ENCODE assay signal across 7 cellular contexts in genomic region chr1:155226910-155227260, GRCh38. TPM values are rescaled to one million over a fixed set of nuclear protein-coding genes. Genes with fewer than 3 reads are reported as not detected.
A peak's percentile ranks its signal among the peaks of the same experiment; 100 is the strongest.
DNase-seq lines count a peak whose midpoint lies in the region; ATAC-seq and TF ChIP-seq lines count a peak whose summit lies in the region.

No MANE protein-coding gene starts in this region.

- no peaks in the 10 kb centered on the region for H3K9me3 ChIP-seq in IMR-90 (ENCODE audit: control insufficient read depth, insufficient read depth, low read length)
- H3K9me3 ChIP-seq in right lobe of liver: no peaks in the 10 kb centered on the region

- H3K56ac ChIP-seq in IMR-90 (ENCODE audit: extremely low read depth, insufficient read depth, low read length): peak overlapping the region; percentile 89

- TF ChIP-seq POLR2A in IMR-90 (IDR thresholded peaks at IDR 0.05; ENCODE audit: low read depth, low read length): no peak
- no peak for TF ChIP-seq POLR2A in right lobe of liver (IDR thresholded peaks at IDR 0.05)

- WGBS in IMR-90 (ENCODE audit: extremely low coverage in 2 of 2, insufficient read length in 1 of 2), 2 experiments: 0% methylated on average over 9 of the region's 19 CpGs; no CpG with 5 or more reads in 1 of the 2 experiments
- WGBS in right lobe of liver (ENCODE audit: insufficient coverage, low coverage, low lambda C conversion rate, missing lambda C conversion rate): 0% methylated on average over 19 of the region's 19 CpGs

- peaks cover 18 to 40% of the 10 kb centered on the region in 2 experiments for H3K79me1 ChIP-seq in IMR-90 (ENCODE audit: low read depth in 1 of 2, low read length in 2 of 2)

- POLR2A ChIA-PET in IMR-90 (lab: Charles Lee; ENCODE audit: unreplicated experiment): no interaction called here

- peak overlapping the region; percentile 33; the same call in 1 of the 3 replicates for H2BK15ac ChIP-seq in IMR-90 (ENCODE audit: low read depth, low read length)

- peaks cover 44% of the 10 kb centered on the region for H3K4me1 Mint-ChIP-seq in stimulated activated memory B cell treated with anti-CD40 and anti-IgM and Interleukin-4, amounts not matched to agents 10 μg/mL and 1 μg/mL and 100 μg/mL, for 72 hours

- peaks cover 3% of the 10 kb centered on the region; the same call in 1 of the 2 replicates for H4K20me1 ChIP-seq in IMR-90 (ENCODE audit: insufficient read depth, low read length)

- H3K36me3 Mint-ChIP-seq in stimulated activated memory B cell treated with anti-CD40 and anti-IgM and Interleukin-4, amounts not matched to agents 10 μg/mL and 1 μg/mL and 100 μg/mL, for 72 hours: no peaks in the 10 kb centered on the region

- H3K4me1 ChIP-seq in IMR-90 (ENCODE audit: control insufficient read depth, insufficient read depth, low read length): peaks cover 19% of the 10 kb centered on the region
- peaks cover 0 to 8% (median 0%) of the 10 kb centered on the region in 4 donors for H3K4me1 ChIP-seq in right lobe of liver

- H3K9me1 ChIP-seq in IMR-90 (ENCODE audit: insufficient read depth, low read length): peaks cover 17% of the 10 kb centered on the region

- H2AK5ac ChIP-seq in IMR-90 (ENCODE audit: low read depth, low read length): peak overlapping the region; percentile 68

- TF ChIP-seq CTCF in IMR-90 (conservative IDR thresholded peaks at IDR 0.05; ENCODE audit: low read depth, low read length): no peak
- TF ChIP-seq CTCF in coronary artery (IDR thresholded peaks at IDR 0.05): peak; percentile 10
- no peak for TF ChIP-seq CTCF in right lobe of liver (IDR thresholded peaks at IDR 0.05)

- dilution Hi-C loops in IMR-90 (cut with HindIII; ENCODE audit: low sequenced_read_pairs, unreplicated experiment): no loop called here

- TF ChIP-seq RAD21 in IMR-90 (IDR thresholded peaks at IDR 0.05; ENCODE audit: low read length): no peak

- no peak overlapping the region for H2BK20ac ChIP-seq in IMR-90 (ENCODE audit: low read depth, low read length)

- peak overlapping the region; percentile 96 for H3K23ac ChIP-seq in IMR-90 (ENCODE audit: low read depth, low read length)

- intact Hi-C loops in IMR-90 (cut with micrococcal nuclease): loop anchor here (1.0 kb wide), 2 partner anchors 20 to 51 kb away; partner anchors contain the start of gene THBS3
- intact Hi-C loops in right lobe of liver (cut with DNase I): no loop called here

- peak overlapping the region; percentile 2; the same call in 1 of the 2 replicates for H4K5ac ChIP-seq in IMR-90 (ENCODE audit: low read depth, low read length)

- peak overlapping the region; percentile 45 for H2BK120ac ChIP-seq in IMR-90 (ENCODE audit: low read depth, low read length)

- H3K27me3 ChIP-seq in IMR-90 (ENCODE audit: control insufficient read depth, insufficient read depth, low read length) (no peaks in the 10 kb centered on the region), right lobe of liver (no peaks in the 10 kb centered on the region)

- no peaks in the 10 kb centered on the region for H3K9me3 Mint-ChIP-seq in stimulated activated memory B cell treated with anti-CD40 and anti-IgM and Interleukin-4, amounts not matched to agents 10 μg/mL and 1 μg/mL and 100 μg/mL, for 72 hours

- H3K4me2 ChIP-seq in IMR-90 (ENCODE audit: low read depth, low read length): peak overlapping the region; percentile 82

- peak; percentile 37 for DNase-seq in GM03348 (ENCODE audit: low spot score)
- DNase-seq in IMR-90: peak; percentile 38
- DNase-seq in coronary artery (ENCODE audit: low spot score): peak; percentile 81
- peak in 2 of 3 donors; percentile 60 to 73 for DNase-seq in right lobe of liver

- H3K4ac ChIP-seq in IMR-90 (ENCODE audit: low read depth, low read length): peak overlapping the region; percentile 93

- BruUV-seq in IMR-90 (replicated peaks; lab: Mats Ljungman, UMichigan): no TSS peak

- ATAC-seq in IMR-90 (ENCODE audit: low read depth) (peak; percentile 41), SK-N-SH treated with all-trans-retinoic acid at 6 μM for 48 hours (peak; percentile 46), right lobe of liver (peak; percentile 47 to 67 (median 58)), HG02610 (IDR thresholded peaks at IDR 0.05; ENCODE audit: unreplicated experiment) (no peak)
- peak; percentile 49 for ATAC-seq in stimulated activated memory B cell treated with anti-CD40 and anti-IgM and Interleukin-4, amounts not matched to agents 10 μg/mL and 1 μg/mL and 100 μg/mL, for 72 hours

- in situ Hi-C loops in IMR-90 (cut with MboI; ENCODE audit: low sequenced_read_pairs): no loop called here

- H3K27ac ChIP-seq in IMR-90 (ENCODE audit: insufficient read depth, low read length) (peak overlapping the region; percentile 76), coronary artery (peak overlapping the region; percentile 60 to 89), right lobe of liver (peak overlapping the region; percentile 49 to 59 (median 49))

- no peaks in the 10 kb centered on the region for H3K27me3 Mint-ChIP-seq in stimulated activated memory B cell treated with anti-CD40 and anti-IgM and Interleukin-4, amounts not matched to agents 10 μg/mL and 1 μg/mL and 100 μg/mL, for 72 hours

- peak overlapping the region; percentile 85 for H2AFZ ChIP-seq in IMR-90 (replicated peaks; ENCODE audit: low read length, poor library complexity)

- peak overlapping the region; percentile 97 for H2AK9ac ChIP-seq in IMR-90 (replicated peaks; ENCODE audit: low read depth, low read length, poor library complexity)

- H3K27ac Mint-ChIP-seq in stimulated activated memory B cell treated with anti-CD40 and anti-IgM and Interleukin-4, amounts not matched to agents 10 μg/mL and 1 μg/mL and 100 μg/mL, for 72 hours: peak overlapping the region; percentile 79

- peak overlapping the region; percentile 3; the same call in 1 of the 2 replicates for H3K18ac ChIP-seq in IMR-90 (ENCODE audit: low read depth, low read length)

- H2BK5ac ChIP-seq in IMR-90 (ENCODE audit: low read depth, low read length, poor library complexity, severe bottlenecking): peak overlapping the region; percentile 81

- H4K8ac ChIP-seq in IMR-90 (ENCODE audit: low read depth in 2 of 2, low read length in 2 of 2): peak overlapping the region; percentile 70 to 91

- CTCF ChIA-PET in IMR-90 (lab: Yijun Ruan, JAX): interaction anchor here (1.3 to 4.8 kb wide), 3 partner anchors 20 to 33 kb away, joined by 4 to 18 read pairs (median 5); no protein-coding TSS in a partner anchor

- H3K36me3 ChIP-seq in IMR-90 (ENCODE audit: control insufficient read depth, insufficient read depth, low read length): no peaks in the 10 kb centered on the region; the same call in 1 of the 2 replicates
- no peaks in the 10 kb centered on the region for H3K36me3 ChIP-seq in right lobe of liver

- H4K91ac ChIP-seq in IMR-90 (ENCODE audit: insufficient read depth, low read depth, low read length): peak overlapping the region; percentile 85

- H3K4me3 ChIP-seq in IMR-90 (ENCODE audit: insufficient read depth, low read depth, low read length) (peak overlapping the region; percentile 49), coronary artery (peak overlapping the region; percentile 73), right lobe of liver (peak overlapping the region; percentile 52 to 69 (median 62))

- H3K9ac ChIP-seq in IMR-90 (ENCODE audit: low read depth, low read length): peak overlapping the region; percentile 88

- H3K14ac ChIP-seq in IMR-90 (replicated peaks; ENCODE audit: low read depth, low read length): peak overlapping the region; percentile 92

- H3K4me3 Mint-ChIP-seq in stimulated activated memory B cell treated with anti-CD40 and anti-IgM and Interleukin-4, amounts not matched to agents 10 μg/mL and 1 μg/mL and 100 μg/mL, for 72 hours: peak overlapping the region; percentile 87

TF ChIP-seq in SK-N-SH treated with all-trans-retinoic acid at 6 μM for 48 hours, 23 proteins besides CTCF, POLR2A, EP300 and RAD21 (continues in another document):
- no peak for TF ChIP-seq SNAI2 (CRISPR knock-in tag; IDR thresholded peaks at IDR 0.05)
- no peak for TF ChIP-seq ISL1 (CRISPR knock-in tag; IDR thresholded peaks at IDR 0.05)
- no peak for TF ChIP-seq ESRRG (CRISPR knock-in tag; IDR thresholded peaks at IDR 0.05)
- no peak for TF ChIP-seq TCF4 (CRISPR knock-in tag; IDR thresholded peaks at IDR 0.05; ENCODE audit: borderline replicate concordance)
- TF ChIP-seq ZNF70 (CRISPR knock-in tag; IDR thresholded peaks at IDR 0.05): no peak
- no peak for TF ChIP-seq ZFP30 (CRISPR knock-in tag; IDR thresholded peaks at IDR 0.05)

RNA-seq across cellular contexts. Expression of gene MTX1, which starts 18.4 kb away (rescaled TPM):
- 51.4 and 67.2 TPM in 2 replicates for total RNA-seq in IMR-90 (2012; rRNA removed)
- 73.7 and 73.9 TPM in 2 replicates for polyA plus RNA-seq in IMR-90 (2012; rRNA removed)
- 58.0 and 97.7 TPM in 2 replicates for polyA plus RNA-seq in IMR-90 (2012; cell fraction: cytosol; rRNA removed)
- 36.9 and 80.4 TPM in 2 replicates for polyA plus RNA-seq in IMR-90 (2012; cell fraction: nucleus; rRNA removed; ENCODE audit: low replicate concordance)
- total RNA-seq in right lobe of liver: 10 to 100 TPM; 20.0 to 50.7 (median 23.9) TPM

RNA-seq across cellular contexts. Expression of gene THBS3, which starts 19.2 kb away (rescaled TPM):
- total RNA-seq in IMR-90 (2012; rRNA removed) (13.1 and 15.1 TPM in 2 replicates), right lobe of liver (10 to 100 TPM in 3 of 6 experiments, 1 to 10 TPM in 3; 4.0 to 14.4 (median 10.5) TPM)
- 28.3 and 30.4 TPM in 2 replicates for polyA plus RNA-seq in IMR-90 (2012; rRNA removed)
- 10.9 and 18.2 TPM in 2 replicates for polyA plus RNA-seq in IMR-90 (2012; cell fraction: cytosol; rRNA removed)
- polyA plus RNA-seq in IMR-90 (2012; cell fraction: nucleus; rRNA removed; ENCODE audit: low replicate concordance): 178 and 204 TPM in 2 replicates

RNA-seq across cellular contexts. Expression of gene ENTREP3, which starts 28.4 kb away (rescaled TPM):
- 1.4 TPM in 2 replicates for total RNA-seq in IMR-90 (2012; rRNA removed)
- 23.8 and 27.9 TPM in 2 replicates for polyA plus RNA-seq in IMR-90 (2012; rRNA removed)
- 29.9 and 30.1 TPM in 2 replicates for polyA plus RNA-seq in IMR-90 (2012; cell fraction: cytosol; rRNA removed)
- polyA plus RNA-seq in IMR-90 (2012; cell fraction: nucleus; rRNA removed; ENCODE audit: low replicate concordance): 26.6 and 65.5 TPM in 2 replicates
- 10 to 100 TPM in 2 of 6 experiments, 1 to 10 TPM in 4; 7.2 to 13.0 (median 9.6) TPM for total RNA-seq in right lobe of liver

RNA-seq across cellular contexts. Expression of gene SCAMP3, which starts 35.3 kb away (rescaled TPM):
- total RNA-seq in IMR-90 (2012; rRNA removed): 29.2 and 30.5 TPM in 2 replicates
- 118 and 144 TPM in 2 replicates for polyA plus RNA-seq in IMR-90 (2012; rRNA removed)
- polyA plus RNA-seq in IMR-90 (2012; cell fraction: cytosol; rRNA removed): 94.3 and 130 TPM in 2 replicates
- 56.4 and 72.7 TPM in 2 replicates for polyA plus RNA-seq in IMR-90 (2012; cell fraction: nucleus; rRNA removed; ENCODE audit: low replicate concordance)
- 10 to 100 TPM; 27.9 to 63.4 (median 29.2) TPM for total RNA-seq in right lobe of liver

RNA-seq across cellular contexts. Expression of gene CLK2, which starts 46.4 kb away (rescaled TPM):
- total RNA-seq in IMR-90 (2012; rRNA removed) (19.2 and 19.7 TPM in 2 replicates), right lobe of liver (10 to 100 TPM; 10.4 to 29.2 (median 20.2) TPM)
- 53.0 and 61.2 TPM in 2 replicates for polyA plus RNA-seq in IMR-90 (2012; rRNA removed)
- 18.2 and 18.6 TPM in 2 replicates for polyA plus RNA-seq in IMR-90 (2012; cell fraction: cytosol; rRNA removed)
- 460 and 576 TPM in 2 replicates for polyA plus RNA-seq in IMR-90 (2012; cell fraction: nucleus; rRNA removed; ENCODE audit: low replicate concordance)
